In genomic region chr4:46388860-46389259, GRCh38 we compare ENCODE assay signal across 13 cellular contexts. TPM values are rescaled to one million over a fixed set of nuclear protein-coding genes. Genes with fewer than 3 reads are reported as not detected.
DNase-seq lines count a peak whose midpoint lies in the region; ATAC-seq, FAIRE-seq and TF ChIP-seq lines count a peak whose summit lies in the region.
"Had no signal": no experiment of that assay in that cellular context is flagged by ENCODE, and none has a peak within 500 bp of the region (broad histone marks: within the 10 kb centered on the region; RNA-seq: fewer than 3 reads in every experiment).

No MANE protein-coding gene starts in this region.

- no peak for FAIRE-seq in GM12891 (lab: Jason Lieb, UNC)
- FAIRE-seq: A204.1 had no signal

- H3K36me3 ChIP-seq in suprapubic skin, result no peaks in the 10 kb centered on the region
- H3K36me3 ChIP-seq: thyroid gland had no signal

- DNase-seq in NCI-H1105 treated with DMSO at 0.1 percent for 48 hours (lab: John Stamatoyannopoulos, UW), result peak; percentile 21
- DNase-seq in NCI-H1105 (lab: John Stamatoyannopoulos, UW), result no peak
- DNase-seq in coronary artery (ENCODE audit: low spot score), result no peak
- no peak for DNase-seq in mesothelial cell of epicardium (ENCODE audit: low spot score in 2 of 2, unreplicated experiment in 2 of 2)
- DNase-seq in suprapubic skin (ENCODE audit: low spot score in 2 of 2), result no peak
- no peak for DNase-seq in GM12891 (ENCODE audit: insufficient read length, low spot score)
- no peak for DNase-seq in HCEC 1CT
- DNase-seq: EL, naive B cell, T1000 had no signal

- no peaks in the 10 kb centered on the region for H3K9me3 Mint-ChIP-seq in mesothelial cell of epicardium

- H3K27ac ChIP-seq in coronary artery, result no peak overlapping the region
- H3K27ac ChIP-seq in suprapubic skin, result no peak overlapping the region
- H3K27ac ChIP-seq: thyroid gland had no signal

- H3K4me3 Mint-ChIP-seq in mesothelial cell of epicardium, result peak overlapping the region; percentile 81

- peak overlapping the region; percentile 68 for H3K4me3 ChIP-seq in coronary artery
- peak overlapping the region; percentile 45 for H3K4me3 ChIP-seq in suprapubic skin
- H3K4me3 ChIP-seq: thyroid gland had no signal

- TF ChIP-seq POLR2A in suprapubic skin (IDR thresholded peaks at IDR 0.05) (no peak), GM12891 (IDR thresholded peaks at IDR 0.05; ENCODE audit: low read depth, low read length) (no peak)

- H3K4me1 Mint-ChIP-seq in mesothelial cell of epicardium, result peaks cover 21% of the 10 kb centered on the region

- TF ChIP-seq CTCF in coronary artery (IDR thresholded peaks at IDR 0.05) (no peak), mesothelial cell of epicardium (IDR thresholded peaks at IDR 0.05; ENCODE audit: unreplicated experiment) (no peak), suprapubic skin (IDR thresholded peaks at IDR 0.05) (no peak)

- 9% methylated on average over 10 of the region's 10 CpGs for WGBS in suprapubic skin

- TF ChIP-seq EP300 in suprapubic skin (IDR thresholded peaks at IDR 0.05), result no peak

- H3K4me1 ChIP-seq in suprapubic skin, result peaks cover 20% of the 10 kb centered on the region

- no peaks in the 10 kb centered on the region for H3K36me3 Mint-ChIP-seq in mesothelial cell of epicardium

- ATAC-seq in GM21619 (IDR thresholded peaks at IDR 0.05; ENCODE audit: unreplicated experiment), result no peak

- H3K27me3 ChIP-seq in suprapubic skin, result peaks cover 53% of the 10 kb centered on the region

- peaks cover 76% of the 10 kb centered on the region for H3K27me3 Mint-ChIP-seq in mesothelial cell of epicardium (ENCODE audit: low read depth)

- no peaks in the 10 kb centered on the region for H3K9me3 ChIP-seq in suprapubic skin
- H3K9me3 ChIP-seq: thyroid gland had no signal

- no peak overlapping the region for H3K27ac Mint-ChIP-seq in mesothelial cell of epicardium
- H3K27ac Mint-ChIP-seq: naive B cell had no signal

TF ChIP-seq in GM12891, 5 proteins besides CTCF, POLR2A, EP300 and RAD21:
- no peak for TF ChIP-seq PAX5 (IDR thresholded peaks at IDR 0.05; ENCODE audit: insufficient read depth, low read length, severe bottlenecking)
- TF ChIP-seq POLR2AphosphoS5 (IDR thresholded peaks at IDR 0.05; ENCODE audit: low read depth, low read length), result no peak
- TF ChIP-seq SPI1 (IDR thresholded peaks at IDR 0.05; ENCODE audit: low read depth, low read length), result no peak
- no peak for TF ChIP-seq POU2F2 (IDR thresholded peaks at IDR 0.05; ENCODE audit: low read depth, low read length)
- TF ChIP-seq TAF1 (IDR thresholded peaks at IDR 0.05; ENCODE audit: low read depth, low read length), result no peak

RNA-seq across cellular contexts. Expression of gene GABRA2, which starts 1.1 kb away (rescaled TPM):
- total RNA-seq in mesothelial cell of epicardium (0.55 to 1.2 TPM (median 0.69 TPM) in 3 replicates), suprapubic skin (under 1 TPM in 2 of 4 donors, not detected in 2; 0.13 to 0.32 TPM)
- polyA plus RNA-seq in GM12891 (2012; ENCODE audit: low read depth, missing spikeins), result not detected
